ENCODE assay signal across 28 cellular contexts in the genomic region with DNA sequence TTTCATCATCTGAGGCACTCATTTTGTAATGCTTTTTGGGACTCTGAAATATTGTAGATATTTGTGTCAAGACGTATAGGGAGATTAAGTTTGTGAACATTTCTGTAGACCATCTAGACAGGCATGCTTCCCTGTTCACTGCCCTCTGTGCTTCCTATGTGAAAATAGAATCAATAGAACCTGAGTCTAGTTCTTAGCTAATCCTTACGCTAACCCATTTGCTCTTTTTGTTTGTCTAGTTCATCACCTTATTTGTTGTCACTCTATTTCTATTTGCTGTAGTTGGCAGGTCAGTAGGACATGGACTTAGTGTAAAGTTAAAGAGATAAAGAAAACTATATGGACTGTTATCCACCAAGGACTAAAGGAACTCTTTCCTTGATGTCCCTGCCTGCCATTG.
"Had no signal": no experiment of that assay in that cellular context is flagged by ENCODE, and none has a peak within 500 bp of the region (broad histone marks: within the 10 kb centered on the region; RNA-seq: fewer than 3 reads in every experiment).

No MANE protein-coding gene starts in this region.

- H3K36me3 ChIP-seq: neural progenitor cell, ovary, prostate gland, right lobe of liver, sigmoid colon, suprapubic skin, tibial artery, transverse colon, upper lobe of right lung, uterus had no signal

- H3K27ac Mint-ChIP-seq: naive B cell; naive thymus-derived CD8-positive, alpha-beta T cell; natural killer cell treated with Interleukin-12 subunit alpha and Interleukin-12 subunit beta and Interleukin-15 and Interleukin-18, amount 100 ng/mL, for 72 hours; neural progenitor cell; stimulated activated memory B cell treated with anti-CD40 and anti-IgM and Interleukin-4, amounts not matched to agents 10 μg/mL and 1 μg/mL and 100 μg/mL, for 72 hours; stimulated activated naive CD8-positive, alpha-beta T cell treated with anti-CD3 and anti-CD28 coated beads, Interleukin-15, amount 100 ng/mL, for 72 hours; type B pancreatic cell had no signal

- H3K4me3 Mint-ChIP-seq: naive B cell; naive thymus-derived CD8-positive, alpha-beta T cell; natural killer cell treated with Interleukin-12 subunit alpha and Interleukin-12 subunit beta and Interleukin-15 and Interleukin-18, amount 100 ng/mL, for 72 hours; neural progenitor cell; stimulated activated memory B cell treated with anti-CD40 and anti-IgM and Interleukin-4, amounts not matched to agents 10 μg/mL and 1 μg/mL and 100 μg/mL, for 72 hours; stimulated activated naive CD8-positive, alpha-beta T cell treated with anti-CD3 and anti-CD28 coated beads, Interleukin-15, amount 100 ng/mL, for 72 hours; type B pancreatic cell had no signal

- H3K4me3 ChIP-seq: neural progenitor cell, ovary, prostate gland, right lobe of liver, sigmoid colon, suprapubic skin, testis, tibial artery, transverse colon, upper lobe of right lung, uterus had no signal

- H3K36me3 Mint-ChIP-seq: naive B cell; naive thymus-derived CD8-positive, alpha-beta T cell; stimulated activated memory B cell treated with anti-CD40 and anti-IgM and Interleukin-4, amounts not matched to agents 10 μg/mL and 1 μg/mL and 100 μg/mL, for 72 hours; type B pancreatic cell had no signal

- H3K4me1 ChIP-seq: neural progenitor cell, prostate gland, tibial artery, upper lobe of right lung, uterus had no signal

- H3K4me1 Mint-ChIP-seq: naive B cell; naive thymus-derived CD8-positive, alpha-beta T cell; stimulated activated memory B cell treated with anti-CD40 and anti-IgM and Interleukin-4, amounts not matched to agents 10 μg/mL and 1 μg/mL and 100 μg/mL, for 72 hours; stimulated activated naive CD8-positive, alpha-beta T cell treated with anti-CD3 and anti-CD28 coated beads, Interleukin-15, amount 100 ng/mL, for 72 hours had no signal

- H3K27ac ChIP-seq: neural progenitor cell, ovary, prostate gland, right lobe of liver, sigmoid colon, suprapubic skin, testis, tibial artery, transverse colon, upper lobe of right lung, uterus had no signal

- ATAC-seq: naive thymus-derived CD8-positive, alpha-beta T cell; natural killer cell treated with Interleukin-12 subunit alpha and Interleukin-12 subunit beta and Interleukin-15 and Interleukin-18, amount 100 ng/mL, for 72 hours; right cardiac atrium; stimulated activated memory B cell treated with anti-CD40 and anti-IgM and Interleukin-4, amounts not matched to agents 10 μg/mL and 1 μg/mL and 100 μg/mL, for 72 hours; stimulated activated naive CD8-positive, alpha-beta T cell treated with anti-CD3 and anti-CD28 coated beads, Interleukin-15, amount 100 ng/mL, for 72 hours; stimulated activated naive CD8-positive, alpha-beta T cell treated with anti-CD3 and anti-CD28 coated beads, Interleukin-15, Interleukin-2, amounts not matched to agents 100 U/mL and 50 U/mL, for 24 hours; upper lobe of right lung had no signal

- H3K27me3 Mint-ChIP-seq: naive B cell; naive thymus-derived CD8-positive, alpha-beta T cell; natural killer cell treated with Interleukin-12 subunit alpha and Interleukin-12 subunit beta and Interleukin-15 and Interleukin-18, amount 100 ng/mL, for 72 hours; stimulated activated memory B cell treated with anti-CD40 and anti-IgM and Interleukin-4, amounts not matched to agents 10 μg/mL and 1 μg/mL and 100 μg/mL, for 72 hours; stimulated activated naive CD8-positive, alpha-beta T cell treated with anti-CD3 and anti-CD28 coated beads, Interleukin-15, amount 100 ng/mL, for 72 hours; type B pancreatic cell had no signal

- H3K27me3 ChIP-seq: neural progenitor cell, ovary, right lobe of liver, sigmoid colon, suprapubic skin, testis, tibial artery, transverse colon, upper lobe of right lung, uterus had no signal

- DNase-seq: naive B cell; naive thymus-derived CD8-positive, alpha-beta T cell; occipital lobe; ovary; right cardiac atrium; right lobe of liver; sigmoid colon; small intestine; stimulated activated CD4-positive, alpha-beta T cell treated with anti-CD3 and anti-CD28 coated beads, Interleukin-12 subunit alpha, Interleukin-12 subunit beta, amount 100 ng/mL, for 4 hours; stimulated activated CD4-positive, alpha-beta T cell treated with anti-CD3 and anti-CD28 coated beads, Interleukin-1b, Interleukin-23, amount 100 ng/mL, for 48 hours; stimulated activated CD4-positive, alpha-beta T cell treated with anti-CD3 and anti-CD28 coated beads, Interleukin-4, amount 100 ng/mL, for 1 hour; stimulated activated CD4-positive, alpha-beta T cell treated with anti-CD3 and anti-CD28 coated beads, Interleukin-4, amount 100 ng/mL, for 4 hours; stimulated activated CD8-positive, alpha-beta memory T cell treated with anti-CD3 and anti-CD28 coated beads, Interleukin-4, amount 100 ng/mL, for 48 hours; stimulated activated naive CD4-positive, alpha-beta T cell; stimulated activated naive CD8-positive, alpha-beta T cell treated with anti-CD3 and anti-CD28 coated beads, Interleukin-15, amount 100 ng/mL, for 72 hours; stimulated activated naive CD8-positive, alpha-beta T cell treated with anti-CD3 and anti-CD28 coated beads, Interleukin-15, Interleukin-2, amounts not matched to agents 100 U/mL and 50 U/mL, for 24 hours; substantia nigra; testis; tibial artery; transverse colon; upper lobe of right lung; uterus had no signal

- H3K9me3 ChIP-seq: ovary, prostate gland, right lobe of liver, sigmoid colon, suprapubic skin, testis, tibial artery, transverse colon, upper lobe of right lung, uterus had no signal
